ENCODE assay signal across 14 cellular contexts in genomic region chr4:58139269-58139668, GRCh38.
"Had no signal": no experiment of that assay in that cellular context is flagged by ENCODE, and none has a peak within 500 bp of the region (broad histone marks: within the 10 kb centered on the region; RNA-seq: fewer than 3 reads in every experiment).

No MANE protein-coding gene starts in this region.

- H3K36me3 Mint-ChIP-seq: IgD-negative memory B cell had no signal

- DNase-seq: MM.1S, NCI-H1048, NCI-H1417, NCI-H146, NCI-H1930, NCI-H2081, NCI-H2107, NCI-H2227 treated with DMSO at 0.1 percent for 48 hours, NCI-H526 treated with DMSO at 0.1 percent for 48 hours, NCI-H774, Right ventricle myocardium superior, RPMI8226, SIG-M5 had no signal

- H3K4me3 Mint-ChIP-seq: IgD-negative memory B cell had no signal

- H3K4me1 Mint-ChIP-seq: IgD-negative memory B cell had no signal

- H3K9me3 Mint-ChIP-seq: IgD-negative memory B cell had no signal

- H3K27me3 Mint-ChIP-seq: IgD-negative memory B cell had no signal

- H3K27ac Mint-ChIP-seq: IgD-negative memory B cell had no signal
